In genomic region chr1:94884101-94884875, GRCh38 we compare ENCODE assay signal across 9 cellular contexts. TPM values are rescaled to one million over a fixed set of nuclear protein-coding genes. Genes with fewer than 3 reads are reported as not detected.
DNase-seq lines count a peak whose midpoint lies in the region; FAIRE-seq and TF ChIP-seq lines count a peak whose summit lies in the region.
"Had no signal": no experiment of that assay in that cellular context is flagged by ENCODE, and none has a peak within 500 bp of the region (broad histone marks: within the 10 kb centered on the region; RNA-seq: fewer than 3 reads in every experiment).

No MANE protein-coding gene starts in this region.

- H3K27me3 Mint-ChIP-seq in CD8-positive, alpha-beta memory T cell = peaks cover 0 to 4% of the 10 kb centered on the region in 2 donors
- no peaks in the 10 kb centered on the region for H3K27me3 Mint-ChIP-seq in neural crest cell (ENCODE audit: low read depth)
- H3K27me3 Mint-ChIP-seq: memory B cell had no signal

- H3K27ac ChIP-seq in CD8-positive, alpha-beta memory T cell (ENCODE audit: low read depth, low read length) = no peak overlapping the region
- H3K27ac ChIP-seq in esophagus squamous epithelium = peak overlapping the region; percentile 52 to 66 (median 62)

- H3K4me1 ChIP-seq in CD8-positive, alpha-beta memory T cell (ENCODE audit: insufficient read depth, low read length) = no peaks in the 10 kb centered on the region
- H3K4me1 ChIP-seq in esophagus squamous epithelium = peaks cover 0 to 19% (median 9%) of the 10 kb centered on the region in 3 donors

- no peaks in the 10 kb centered on the region for H3K9me3 ChIP-seq in CD8-positive, alpha-beta memory T cell (ENCODE audit: low read length)
- no peaks in the 10 kb centered on the region for H3K9me3 ChIP-seq in esophagus squamous epithelium

- no peak for FAIRE-seq in GM19239 (lab: Jason Lieb, UNC)

- no peaks in the 10 kb centered on the region for H3K36me3 Mint-ChIP-seq in CD8-positive, alpha-beta memory T cell
- H3K36me3 Mint-ChIP-seq in neural crest cell (ENCODE audit: low read depth) = peaks cover 2% of the 10 kb centered on the region
- H3K36me3 Mint-ChIP-seq: memory B cell had no signal

- peaks cover 9 to 17% (median 15%) of the 10 kb centered on the region in 3 donors for H3K4me1 Mint-ChIP-seq in CD8-positive, alpha-beta memory T cell
- peaks cover 43% of the 10 kb centered on the region for H3K4me1 Mint-ChIP-seq in neural crest cell

- no peak for TF ChIP-seq CTCF in esophagus squamous epithelium (IDR thresholded peaks at IDR 0.05)
- TF ChIP-seq CTCF in neural crest cell (conservative IDR thresholded peaks at IDR 0.05) = no peak

- no peak for DNase-seq in CD8-positive, alpha-beta memory T cell
- DNase-seq in NCI-H146 treated with DMSO at 0.1 percent for 48 hours (lab: John Stamatoyannopoulos, UW; ENCODE audit: unreplicated experiment) (peak; percentile 79), esophagus squamous epithelium (lab: John Stamatoyannopoulos, UW) (no peak), neural crest cell (ENCODE audit: low read depth, low spot score) (no peak), T1000 (lab: John Stamatoyannopoulos, UW) (no peak), GM19239 (ENCODE audit: insufficient read length, low spot score) (no peak), DMS 273 (lab: John Stamatoyannopoulos, UW; ENCODE audit: unreplicated experiment) (no peak), middle frontal gyrus (ENCODE audit: extremely low spot score, low spot score) (no peak)

- H3K27ac Mint-ChIP-seq in CD8-positive, alpha-beta memory T cell = peak overlapping the region in 2 of 8 donors; percentile 70 to 79
- peak overlapping the region; percentile 79 for H3K27ac Mint-ChIP-seq in neural crest cell (ENCODE audit: unreplicated experiment)
- H3K27ac Mint-ChIP-seq: memory B cell had no signal

- peak overlapping the region in 4 of 7 donors; percentile 40 to 86 (median 60) for H3K4me3 Mint-ChIP-seq in CD8-positive, alpha-beta memory T cell
- no peak overlapping the region for H3K4me3 Mint-ChIP-seq in neural crest cell

- no peaks in the 10 kb centered on the region for H3K9me3 Mint-ChIP-seq in CD8-positive, alpha-beta memory T cell
- H3K9me3 Mint-ChIP-seq in neural crest cell = no peaks in the 10 kb centered on the region
- H3K9me3 Mint-ChIP-seq: memory B cell had no signal

- intact Hi-C loops in esophagus squamous epithelium (cut with DNase I) = no loop called here

- no peaks in the 10 kb centered on the region for H3K36me3 ChIP-seq in CD8-positive, alpha-beta memory T cell (ENCODE audit: insufficient read depth, low read length)
- H3K36me3 ChIP-seq in esophagus squamous epithelium = no peaks in the 10 kb centered on the region

- CTCF ChIA-PET in CD8-positive, alpha-beta memory T cell (lab: Charles Lee) = no interaction called here

- POLR2A ChIA-PET in CD8-positive, alpha-beta memory T cell (lab: Charles Lee) = no interaction called here

- TF ChIP-seq POLR2A in esophagus squamous epithelium (IDR thresholded peaks at IDR 0.05) = no peak

- no peak overlapping the region for H3K4me3 ChIP-seq in CD8-positive, alpha-beta memory T cell (ENCODE audit: low read length)
- no peak overlapping the region for H3K4me3 ChIP-seq in esophagus squamous epithelium

- WGBS in esophagus squamous epithelium, 2 donors = 45 to 50% methylated on average over 11 to 12 of the region's 12 CpGs

- H3K27me3 ChIP-seq in CD8-positive, alpha-beta memory T cell (ENCODE audit: insufficient read depth, low read length, poor library complexity, severe bottlenecking) = no peaks in the 10 kb centered on the region
- H3K27me3 ChIP-seq in esophagus squamous epithelium = no peaks in the 10 kb centered on the region

RNA-seq across cellular contexts. Expression of gene CNN3, which starts 42.6 kb away (rescaled TPM):
- total RNA-seq in CD8-positive, alpha-beta memory T cell = 1 to 10 TPM; 1.6 to 2.3 TPM
- 2.8 TPM for polyA plus RNA-seq in CD8-positive, alpha-beta memory T cell
- 100 to 1,000 TPM; 106 to 205 (median 149) TPM for total RNA-seq in esophagus squamous epithelium
- 318 and 322 TPM in 2 replicates for total RNA-seq in neural crest cell

Comparison
In these comparisons a context has a peak if more than half of its experiments do, and no peak if none do; other contexts are left out.
1. RNA of gene CNN3, which starts 42.6 kb away (total RNA-seq): 318 to 322 TPM in neural crest cell and 106 to 205 TPM in esophagus squamous epithelium; 1.6 to 2.3 TPM in CD8-positive, alpha-beta memory T cell; every median in the first group is over 10 times any median in the second.